In the genomic region with DNA sequence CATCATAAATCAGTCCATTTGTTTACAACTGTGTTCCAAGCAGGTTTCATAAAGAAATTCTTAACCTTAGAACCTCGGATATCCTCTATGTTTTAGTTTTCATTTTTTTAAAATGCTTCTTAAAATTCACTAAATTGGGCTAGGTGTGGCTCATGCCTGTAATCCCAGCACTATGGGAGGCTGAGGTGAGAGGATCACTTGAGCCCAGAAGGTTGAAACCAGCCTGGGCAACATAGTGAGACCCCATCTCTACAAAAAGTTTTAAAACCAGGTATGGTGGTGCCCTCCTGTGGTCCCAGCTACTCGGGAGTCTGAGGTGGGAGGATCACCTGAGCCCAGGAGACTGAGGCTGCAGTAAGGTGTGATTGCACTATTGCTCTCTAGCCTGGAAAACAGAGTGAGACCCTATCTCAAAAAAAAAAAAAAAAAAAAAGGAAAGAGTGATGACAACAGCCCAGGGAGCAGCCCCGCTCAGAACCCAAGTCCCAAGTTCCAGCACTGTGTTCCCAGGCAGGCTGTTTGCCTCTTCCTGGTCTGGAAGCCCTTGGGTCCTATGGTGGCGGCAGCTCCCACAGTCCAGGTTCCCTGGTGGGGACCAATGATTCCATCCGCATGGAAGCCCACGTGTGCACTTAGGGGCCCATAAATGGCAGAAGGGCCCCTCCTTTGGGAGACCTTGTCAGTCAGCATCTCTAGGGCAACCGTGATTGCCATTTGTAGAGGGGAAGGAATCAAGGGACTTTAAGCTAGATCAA, we compare ENCODE assay signal across 1 cellular context.
TF ChIP-seq lines count a peak whose summit lies in the region.

No MANE protein-coding gene starts in this region.

TF ChIP-seq in WTC11, 78 proteins besides CTCF, POLR2A, EP300 and RAD21 (continued from another document):
- no peak for TF ChIP-seq FOXJ3 (CRISPR knock-in tag; IDR thresholded peaks at IDR 0.05; ENCODE audit: borderline replicate concordance)
- peak; percentile 79 for TF ChIP-seq ZNF121 (CRISPR knock-in tag; IDR thresholded peaks at IDR 0.05)
- no peak for TF ChIP-seq SMAD4 (CRISPR knock-in tag; IDR thresholded peaks at IDR 0.05)
- TF ChIP-seq TEAD1 (CRISPR knock-in tag; IDR thresholded peaks at IDR 0.05) = no peak
